In the genomic region with DNA sequence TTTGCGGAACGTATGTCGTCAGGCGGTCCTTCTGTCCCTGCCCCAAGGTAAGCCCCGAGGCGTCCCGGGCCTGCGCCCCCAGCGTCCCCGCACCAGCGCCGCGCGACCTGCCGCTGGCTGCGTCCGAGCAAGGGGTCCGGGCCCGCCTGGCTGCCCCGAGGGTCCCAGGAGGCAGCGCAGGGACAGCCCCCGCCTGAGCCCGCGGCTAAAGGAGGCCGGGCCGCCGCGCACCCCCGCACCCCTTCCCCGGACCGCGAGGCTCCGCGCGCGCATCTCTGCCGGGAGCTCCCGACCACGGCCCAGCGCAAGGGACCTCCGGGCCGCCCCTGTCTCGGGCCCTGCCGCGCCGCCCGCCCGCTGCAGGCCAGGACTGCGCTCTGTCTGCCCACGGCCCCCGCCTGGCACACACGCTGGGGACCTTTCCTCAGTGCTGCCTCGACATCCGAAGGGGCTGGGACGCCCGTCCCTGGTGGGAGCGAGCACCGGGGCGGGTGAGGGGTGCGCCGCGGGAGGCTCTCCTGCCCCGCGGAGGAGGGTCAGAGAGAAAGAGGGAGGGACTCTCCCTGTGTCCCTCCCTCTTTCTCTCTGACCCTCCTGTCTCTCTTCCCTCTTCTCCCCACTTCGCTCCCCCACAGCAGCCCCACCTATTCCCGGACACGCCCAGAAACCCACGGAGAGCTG, we compare ENCODE assay signal across 8 cellular contexts. TPM values are rescaled to one million over a fixed set of nuclear protein-coding genes. Genes with fewer than 3 reads are reported as not detected.
DNase-seq lines count a peak whose midpoint lies in the region; TF ChIP-seq lines count a peak whose summit lies in the region.
"Had no signal": no experiment of that assay in that cellular context is flagged by ENCODE, and none has a peak within 500 bp of the region (broad histone marks: within the 10 kb centered on the region; RNA-seq: fewer than 3 reads in every experiment).

No MANE protein-coding gene starts in this region.

- H3K4me3 ChIP-seq in HL-60 (replicated peaks; ENCODE audit: insufficient read depth, low read length) (peak overlapping the region; percentile 30), cardiac fibroblast (replicated peaks in 1 of 2; ENCODE audit: low read depth in 2 of 2, low read length in 2 of 2) (peak overlapping the region; percentile 53 to 61), kidney epithelial cell (ENCODE audit: low read depth, low read length) (peak overlapping the region; percentile 47), stomach (peak overlapping the region; percentile 33 to 45 (median 40)), lower leg skin (ENCODE audit: low read depth, poor library complexity, severe bottlenecking) (no peak overlapping the region)

- TF ChIP-seq POLR2A in stomach (IDR thresholded peaks at IDR 0.05) (no peak), lower leg skin (IDR thresholded peaks at IDR 0.05) (no peak)

- H3K27ac ChIP-seq in HL-60 (replicated peaks) (no peak overlapping the region), stomach (peak overlapping the region in 1 of 5 donors; percentile 23)

- 2 to 6% (median 3%) methylated on average over 44 to 68 of the region's 68 CpGs for WGBS in stomach, 5 donors
- WGBS in lower leg skin, 2 donors: 2 to 4% methylated on average over 22 to 32 of the region's 68 CpGs

- DNase-seq in HL-60 (ENCODE audit: low read depth in 1 of 2, low spot score in 1 of 2): no peak
- DNase-seq in cardiac fibroblast (ENCODE audit: low read depth in 2 of 2): peak in 1 of 2 donors; percentile 48
- no peak for DNase-seq in kidney epithelial cell (ENCODE audit: low read depth)
- no peak for DNase-seq in stomach
- no peak for DNase-seq in lower leg skin (ENCODE audit: low spot score in 2 of 2)
- no peak for DNase-seq in NCI-H146 treated with DMSO at 0.1 percent for 48 hours (lab: John Stamatoyannopoulos, UW; ENCODE audit: unreplicated experiment)
- no peak for DNase-seq in pons (ENCODE audit: low spot score)
- DNase-seq: NCI-H1092 treated with DMSO at 0.1 percent for 48 hours had no signal

- intact Hi-C loops in stomach (cut with DNase I; ENCODE audit: low total_unique reads) (no loop called here), lower leg skin (cut with DNase I; ENCODE audit: low total_unique reads) (no loop called here)

- H3K36me3 ChIP-seq in kidney epithelial cell (ENCODE audit: control insufficient read depth, insufficient read depth, low read length) (no peaks in the 10 kb centered on the region), stomach (peaks cover 0 to 29% (median 25%) of the 10 kb centered on the region in 4 donors)

- TF ChIP-seq CTCF in HL-60 (IDR thresholded peaks at IDR 0.05; ENCODE audit: insufficient read depth, low read length) (no peak), cardiac fibroblast (IDR thresholded peaks at IDR 0.05; ENCODE audit: low read depth, low read length) (no peak), kidney epithelial cell (IDR thresholded peaks at IDR 0.05; ENCODE audit: insufficient read depth, low read length, poor library complexity, severe bottlenecking) (no peak), stomach (IDR thresholded peaks at IDR 0.05) (no peak), lower leg skin (IDR thresholded peaks at IDR 0.05) (no peak)

- H3K9me3 ChIP-seq in stomach: no peaks in the 10 kb centered on the region

- H3K27me3 ChIP-seq in HL-60 (ENCODE audit: insufficient read depth, poor library complexity, severe bottlenecking) (peaks cover 7% of the 10 kb centered on the region), kidney epithelial cell (ENCODE audit: control insufficient read depth, insufficient read depth, low read length) (peaks cover 9% of the 10 kb centered on the region), stomach (peaks cover 0 to 27% (median 11%) of the 10 kb centered on the region in 3 donors)

- no peak for TF ChIP-seq EP300 in stomach (IDR thresholded peaks at IDR 0.05)

- peaks cover 8 to 13% (median 11%) of the 10 kb centered on the region in 4 donors for H3K4me1 ChIP-seq in stomach

RNA-seq across cellular contexts. Expression of a gene that starts 25.0 kb away (rescaled TPM):
- 2.8 and 4.5 TPM in 2 replicates for total RNA-seq in kidney epithelial cell
- total RNA-seq in stomach: 10 to 100 TPM in 1 of 5 donors, 1 to 10 TPM in 1, under 1 TPM in 3; 0.29 to 11.0 (median 0.89) TPM
- 1 to 10 TPM; 1.9 to 3.5 (median 2.3) TPM for polyA plus RNA-seq in stomach
- not detected for total RNA-seq in lower leg skin
